Comparison of ENCODE assay signal across 8 cellular contexts in the genomic region with DNA sequence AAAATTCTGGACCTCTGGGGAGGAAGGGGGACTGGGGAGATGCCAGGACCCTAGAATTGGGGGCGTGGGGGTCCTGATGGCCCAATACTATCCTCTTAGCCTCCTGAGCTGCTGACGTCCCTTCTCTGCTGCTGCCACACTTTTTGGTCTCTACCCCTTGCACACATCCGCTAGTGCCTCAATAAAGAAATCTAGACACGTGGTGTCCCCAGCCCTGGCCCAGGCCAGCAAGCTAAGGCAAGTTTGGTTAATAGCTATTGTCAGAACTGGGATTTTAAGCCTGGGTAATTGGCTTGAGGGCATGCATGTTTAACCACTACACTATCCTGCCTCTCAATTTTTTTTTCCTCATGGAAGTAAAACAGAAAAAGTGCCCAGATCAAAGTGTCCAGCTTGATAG. TPM values are rescaled to one million over a fixed set of nuclear protein-coding genes. Genes with fewer than 3 reads are reported as not detected.
DNase-seq lines count a peak whose midpoint lies in the region; ATAC-seq, FAIRE-seq and TF ChIP-seq lines count a peak whose summit lies in the region.

No MANE protein-coding gene starts in this region.

- 25 to 35% (median 34%) methylated on average over 4 of the region's 4 CpGs for WGBS in small intestine, 3 donors

- peaks cover under 1% of the 10 kb centered on the region for H3K9me3 Mint-ChIP-seq in central memory CD8-positive, alpha-beta T cell
- H3K9me3 Mint-ChIP-seq in chondrocyte (ENCODE audit: low read depth), result peaks cover 18% of the 10 kb centered on the region

- no peaks in the 10 kb centered on the region for H3K27me3 Mint-ChIP-seq in central memory CD8-positive, alpha-beta T cell
- H3K27me3 Mint-ChIP-seq in chondrocyte (ENCODE audit: low read depth), result peaks cover 5% of the 10 kb centered on the region

- peak in 2 of 3 donors; percentile 78 to 84 for DNase-seq in Peyer's patch
- DNase-seq in central memory CD8-positive, alpha-beta T cell (ENCODE audit: low spot score in 2 of 2), result peak in 1 of 2 donors; percentile 18
- peak; percentile 43 for DNase-seq in small intestine
- no peak for DNase-seq in posterior cingulate gyrus
- no peak for DNase-seq in NCI-H510A treated with DMSO at 0.1 percent for 48 hours (lab: John Stamatoyannopoulos, UW)
- DNase-seq in amygdala (lab: John Stamatoyannopoulos, UW), result no peak
- DNase-seq in chondrocyte (ENCODE audit: low spot score), result no peak

- intact Hi-C loops in posterior cingulate gyrus (cut with DNase I), result no loop called here

- peaks cover 9% of the 10 kb centered on the region for H3K36me3 Mint-ChIP-seq in central memory CD8-positive, alpha-beta T cell (ENCODE audit: insufficient read depth)
- no peaks in the 10 kb centered on the region for H3K36me3 Mint-ChIP-seq in chondrocyte (ENCODE audit: low read depth)

- H3K4me1 ChIP-seq in Peyer's patch (peaks cover 0 to 7% (median 0%) of the 10 kb centered on the region in 4 donors), small intestine (ENCODE audit: control insufficient read depth in 2 of 2, insufficient read depth in 1 of 2, low read depth in 1 of 2, low read length in 1 of 2) (no peaks in the 10 kb centered on the region)

- H3K27me3 ChIP-seq in Peyer's patch, result no peaks in the 10 kb centered on the region
- H3K27me3 ChIP-seq in small intestine (ENCODE audit: control insufficient read depth in 2 of 2, insufficient read depth in 2 of 2, low read length in 2 of 2), result no peaks in the 10 kb centered on the region

- H3K4me1 Mint-ChIP-seq in central memory CD8-positive, alpha-beta T cell, result peaks cover 65% of the 10 kb centered on the region
- H3K4me1 Mint-ChIP-seq in chondrocyte (ENCODE audit: low read depth), result no peaks in the 10 kb centered on the region

- H3K27ac Mint-ChIP-seq in central memory CD8-positive, alpha-beta T cell (ENCODE audit: low read depth), result peak overlapping the region; percentile 97
- no peak overlapping the region for H3K27ac Mint-ChIP-seq in chondrocyte (ENCODE audit: unreplicated experiment)

- TF ChIP-seq CTCF in Peyer's patch (IDR thresholded peaks at IDR 0.05) (no peak), chondrocyte (IDR thresholded peaks at IDR 0.05) (no peak)

- H3K4me3 Mint-ChIP-seq in central memory CD8-positive, alpha-beta T cell, result peak overlapping the region; percentile 100
- H3K4me3 Mint-ChIP-seq in chondrocyte (ENCODE audit: unreplicated experiment), result no peak overlapping the region

- TF ChIP-seq POLR2A in Peyer's patch (IDR thresholded peaks at IDR 0.05), result peak in 1 of 2 donors; percentile 21

- H3K9me3 ChIP-seq in Peyer's patch, result no peaks in the 10 kb centered on the region
- H3K9me3 ChIP-seq in small intestine (ENCODE audit: control insufficient read depth, low read depth), result no peaks in the 10 kb centered on the region

- H3K4me3 ChIP-seq in Peyer's patch (peak overlapping the region; percentile 52 to 63 (median 61)), small intestine (ENCODE audit: low read depth in 1 of 2, low read length in 2 of 2) (peak overlapping the region in 1 of 2 donors; percentile 44)

- FAIRE-seq in small intestine (lab: Jason Lieb, UNC), result no peak

- H3K36me3 ChIP-seq in Peyer's patch, result no peaks in the 10 kb centered on the region
- H3K36me3 ChIP-seq in small intestine (ENCODE audit: control insufficient read depth in 2 of 2, insufficient read depth in 2 of 2, low read length in 2 of 2), result no peaks in the 10 kb centered on the region

- H3K27ac ChIP-seq in Peyer's patch (peak overlapping the region; percentile 86 to 92 (median 91)), small intestine (ENCODE audit: low read depth in 1 of 2, low read length in 1 of 2) (peak overlapping the region in 1 of 2 donors; percentile 95)

- ATAC-seq in GM18861 (IDR thresholded peaks at IDR 0.05; ENCODE audit: unreplicated experiment), result peak; percentile 24
- peak; percentile 37 for ATAC-seq in central memory CD8-positive, alpha-beta T cell (replicated peaks; ENCODE audit: extremely low read depth, poor library complexity, severe bottlenecking)

RNA-seq across cellular contexts. Expression of gene OAS2, which starts 1.0 kb away (rescaled TPM):
- total RNA-seq in Peyer's patch, result 10 to 100 TPM in 1 of 4 donors, 1 to 10 TPM in 3; 1.3 to 18.2 (median 3.5) TPM
- polyA plus RNA-seq in small intestine, result 1 to 10 TPM; 2.7 to 7.7 (median 2.7) TPM
- 0.07 TPM in 1 of 3 replicates, not detected in the others for total RNA-seq in chondrocyte

RNA-seq across cellular contexts. Expression of gene OAS3, which starts 41.0 kb away (rescaled TPM):
- total RNA-seq in Peyer's patch (10 to 100 TPM in 3 of 4 donors, 1 to 10 TPM in 1; 7.1 to 53.6 (median 16.7) TPM), chondrocyte (0.46 to 0.55 TPM in 2 of 3 replicates, not detected in the other)
- polyA plus RNA-seq in small intestine, result 10 to 100 TPM in 1 of 3 donors, 1 to 10 TPM in 2; 3.8 to 13.1 (median 4.7) TPM

Comparison
In these comparisons a context has a peak if more than half of its experiments do, and no peak if none do; other contexts are left out.
1. DNase-seq: peak in Peyer's patch (2 of 3) and small intestine (single experiment); none in posterior cingulate gyrus (0 of 10), NCI-H510A treated with DMSO at 0.1 percent for 48 hours (single experiment), amygdala (0 of 56) and chondrocyte (single experiment).